Comparison of ENCODE assay signal across 14 cellular contexts in genomic region chr2:113216321-113216720, GRCh38.
"Had no signal": no experiment of that assay in that cellular context is flagged by ENCODE, and none has a peak within 500 bp of the region (broad histone marks: within the 10 kb centered on the region; RNA-seq: fewer than 3 reads in every experiment).

No MANE protein-coding gene starts in this region.

- H3K27me3 Mint-ChIP-seq: activated naive CD4-positive, alpha-beta T cell treated with anti-CD3 and anti-CD28 coated beads, Interleukin-2, amount 50 U/mL, for 24 hours; central memory CD8-positive, alpha-beta T cell had no signal

- DNase-seq: activated CD4-positive, alpha-beta T cell treated with anti-CD3 and anti-CD28 coated beads, Interleukin-2, amount 50 U/mL, for 1 hour; activated CD4-positive, CD25-positive, alpha-beta regulatory T cell; hypothalamus; kidney glomerular epithelial cell; stimulated activated naive B cell treated with anti-CD40 and anti-IgM and Interleukin-4, amounts not matched to agents 10 μg/mL and 1 μg/mL and 100 μg/mL, for 72 hours; trophoblast cell had no signal

- H3K27ac Mint-ChIP-seq: activated naive CD4-positive, alpha-beta T cell treated with anti-CD3 and anti-CD28 coated beads, Interleukin-2, amount 50 U/mL, for 24 hours; activated T-helper 2 cell treated with anti-CD3 and anti-CD28 coated beads, Interferon-gamma antibody, Interleukin-2, Interleukin-4, amounts not matched to agents 10 μg/mL and 5 μg/mL and 100 μg/mL, durations not matched to agents 14 hours and 24 hours and 36 hours; endodermal cell had no signal

- H3K27ac ChIP-seq: parathyroid adenoma had no signal

- H2AFZ ChIP-seq: parathyroid adenoma had no signal

- H3K9me3 ChIP-seq: mucosa of descending colon had no signal

- H3K4me3 ChIP-seq: mucosa of descending colon, skin epidermis had no signal

- H3K79me2 ChIP-seq: parathyroid adenoma had no signal

- H3K4me3 Mint-ChIP-seq: activated naive CD4-positive, alpha-beta T cell treated with anti-CD3 and anti-CD28 coated beads, Interleukin-2, amount 50 U/mL, for 24 hours; brain; central memory CD8-positive, alpha-beta T cell; endodermal cell; stimulated activated naive B cell treated with anti-CD40 and anti-IgM and Interleukin-4, amounts not matched to agents 10 μg/mL and 1 μg/mL and 100 μg/mL, for 72 hours had no signal

- H3K9ac ChIP-seq: parathyroid adenoma had no signal

- H3K9me3 Mint-ChIP-seq: activated naive CD4-positive, alpha-beta T cell treated with anti-CD3 and anti-CD28 coated beads, Interleukin-2, amount 50 U/mL, for 24 hours; activated T-helper 2 cell treated with anti-CD3 and anti-CD28 coated beads, Interferon-gamma antibody, Interleukin-2, Interleukin-4, amounts not matched to agents 10 μg/mL and 5 μg/mL and 100 μg/mL, durations not matched to agents 14 hours and 24 hours and 36 hours; central memory CD8-positive, alpha-beta T cell; endodermal cell; stimulated activated naive B cell treated with anti-CD40 and anti-IgM and Interleukin-4, amounts not matched to agents 10 μg/mL and 1 μg/mL and 100 μg/mL, for 72 hours had no signal

- ATAC-seq: mucosa of descending colon; stimulated activated naive B cell treated with anti-CD40 and anti-IgM and Interleukin-4, amounts not matched to agents 10 μg/mL and 1 μg/mL and 100 μg/mL, for 72 hours had no signal

- H3K36me3 Mint-ChIP-seq: activated naive CD4-positive, alpha-beta T cell treated with anti-CD3 and anti-CD28 coated beads, Interleukin-2, amount 50 U/mL, for 24 hours; brain had no signal
